In genomic region chr6:36312854-36313627, GRCh38 we compare ENCODE assay signal across 13 cellular contexts.
A peak's percentile ranks its signal among the peaks of the same experiment; 100 is the strongest.
DNase-seq lines count a peak whose midpoint lies in the region; ATAC-seq and TF ChIP-seq lines count a peak whose summit lies in the region.
"Had no signal": no experiment of that assay in that cellular context is flagged by ENCODE, and none has a peak within 500 bp of the region (broad histone marks: within the 10 kb centered on the region; RNA-seq: fewer than 3 reads in every experiment).

No MANE protein-coding gene starts in this region.

- in situ Hi-C loops in KBM-7 (cut with MboI; ENCODE audit: low pct_unique_long_range_greater_than_20kb, low sequenced_read_pairs) = no loop called here

- H3K27ac ChIP-seq in SU-DHL-6 (ENCODE audit: low read depth, low read length) (no peak overlapping the region), neutrophil (peak overlapping the region; percentile 57)
- H3K27ac ChIP-seq: uterus had no signal

- peak; percentile 77 for ATAC-seq in GM18511 (IDR thresholded peaks at IDR 0.05; ENCODE audit: unreplicated experiment)
- ATAC-seq in HG03460 (IDR thresholded peaks at IDR 0.05; ENCODE audit: unreplicated experiment) = no peak

- no peak overlapping the region for H3K9ac ChIP-seq in SU-DHL-6 (ENCODE audit: low read length)

- no peaks in the 10 kb centered on the region for H3K27me3 ChIP-seq in SU-DHL-6 (ENCODE audit: low read length)
- no peaks in the 10 kb centered on the region for H3K27me3 ChIP-seq in neutrophil
- H3K27me3 ChIP-seq: uterus had no signal

- H3F3A ChIP-seq in SU-DHL-6 (ENCODE audit: insufficient read depth) = no peaks in the 10 kb centered on the region

- peak overlapping the region; percentile 8 for H3K4me2 ChIP-seq in SU-DHL-6 (ENCODE audit: low read depth, low read length, poor library complexity, severe bottlenecking)

- H3K79me2 ChIP-seq in SU-DHL-6 (ENCODE audit: insufficient read depth, low read length) = no peaks in the 10 kb centered on the region

- H3K36me3 ChIP-seq in SU-DHL-6 (ENCODE audit: low read length) (no peaks in the 10 kb centered on the region), neutrophil (peaks cover 59% of the 10 kb centered on the region)
- H3K36me3 ChIP-seq: uterus had no signal

- H3K4me3 ChIP-seq in SU-DHL-6 (ENCODE audit: insufficient read depth, low read length, poor library complexity, severe bottlenecking) (no peak overlapping the region), neutrophil (ENCODE audit: low read depth in 1 of 2, low read length in 1 of 2) (no peak overlapping the region)
- H3K4me3 ChIP-seq: uterus had no signal

- peaks cover 7 to 12% of the 10 kb centered on the region in 2 experiments for H3K4me1 ChIP-seq in neutrophil (ENCODE audit: control insufficient read depth in 1 of 2, insufficient read depth in 1 of 2, low read depth in 1 of 2, low read length in 1 of 2)
- H3K4me1 ChIP-seq: uterus had no signal

- H2AFZ ChIP-seq in SU-DHL-6 (ENCODE audit: low read depth, low read length, severe bottlenecking) = peak overlapping the region; percentile 4

- no peaks in the 10 kb centered on the region for H3K9me2 ChIP-seq in SU-DHL-6 (replicated peaks; ENCODE audit: insufficient read depth, low read length)

- H4K20me1 ChIP-seq in SU-DHL-6 (ENCODE audit: low read depth, low read length) = no peaks in the 10 kb centered on the region

- H3K9me3 ChIP-seq in SU-DHL-6 (ENCODE audit: insufficient read depth, low read length) = no peaks in the 10 kb centered on the region
- no peaks in the 10 kb centered on the region for H3K9me3 ChIP-seq in neutrophil
- H3K9me3 ChIP-seq: uterus had no signal

- no peak for TF ChIP-seq CTCF in SU-DHL-6 (IDR thresholded peaks at IDR 0.05; ENCODE audit: insufficient read depth, low read length, poor library complexity, severe bottlenecking)
- no peak for TF ChIP-seq CTCF in neutrophil (IDR thresholded peaks at IDR 0.05)

- DNase-seq in KBM-7 = peak; percentile 59
- no peak for DNase-seq in NCI-H510A treated with DMSO at 0.1 percent for 48 hours (lab: John Stamatoyannopoulos, UW)
- no peak for DNase-seq in HK-2 (ENCODE audit: unreplicated experiment)
- no peak for DNase-seq in stimulated activated CD4-positive, alpha-beta T cell treated with anti-CD3 and anti-CD28 coated beads, Interleukin-2, amount 100 ng/mL, for 24 hours
- DNase-seq: COR-L47, NCI-H524 treated with DMSO at 0.1 percent for 48 hours, retina, T1000, uterus had no signal
